In genomic region chr4:144499777-144500176, GRCh38 we compare ENCODE assay signal across 19 cellular contexts.
A peak's percentile ranks its signal among the peaks of the same experiment; 100 is the strongest.
DNase-seq lines count a peak whose midpoint lies in the region; ATAC-seq and TF ChIP-seq lines count a peak whose summit lies in the region.
"Had no signal": no experiment of that assay in that cellular context is flagged by ENCODE, and none has a peak within 500 bp of the region (broad histone marks: within the 10 kb centered on the region; RNA-seq: fewer than 3 reads in every experiment).

No MANE protein-coding gene starts in this region.

- POLR2A ChIA-PET in activated CD4-positive, alpha-beta T cell treated with anti-CD3 and anti-CD28 coated beads for 36 hours (lab: Charles Lee): no interaction called here
- POLR2A ChIA-PET in GM10248 (lab: Yijun Ruan, JAX): no interaction called here

- no peak for DNase-seq in activated CD4-positive, alpha-beta T cell treated with anti-CD3 and anti-CD28 coated beads for 36 hours
- no peak for DNase-seq in activated CD4-positive, alpha-beta T cell treated with anti-CD3 and anti-CD28 coated beads, Interleukin-2, amount 50 U/mL, for 1 hour
- no peak for DNase-seq in activated CD8-positive, alpha-beta memory T cell treated with anti-CD3 and anti-CD28 coated beads for 24 hours
- no peak for DNase-seq in body of pancreas
- no peak for DNase-seq in GM10248 (ENCODE audit: extremely low spot score)
- DNase-seq: activated T-cell treated with anti-CD3 and anti-CD28 coated beads, Interleukin-2, amount 50 U/mL, for 4 hours; anterior cingulate cortex; CD8-positive, alpha-beta T cell; IMR-90; NCI-H1092 treated with DMSO at 0.1 percent for 48 hours; NCI-H2227 treated with DMSO at 0.1 percent for 48 hours had no signal

- peaks cover 5% of the 10 kb centered on the region; the same call in 1 of the 2 replicates for H3F3A ChIP-seq in Loucy (ENCODE audit: low read depth)

- no peaks in the 10 kb centered on the region for H3K36me3 Mint-ChIP-seq in activated CD4-positive, alpha-beta T cell treated with anti-CD3 and anti-CD28 coated beads for 36 hours (ENCODE audit: low read depth)
- H3K36me3 Mint-ChIP-seq: CD8-positive, alpha-beta T cell had no signal

- peaks cover 59% of the 10 kb centered on the region for H3K4me1 ChIP-seq in Loucy (ENCODE audit: insufficient read depth, low read length, poor library complexity, severe bottlenecking)
- H3K4me1 ChIP-seq in body of pancreas: no peaks in the 10 kb centered on the region

- H3K79me2 ChIP-seq in Loucy (ENCODE audit: insufficient read depth, low read length): no peaks in the 10 kb centered on the region

- CTCF ChIA-PET in activated CD4-positive, alpha-beta T cell treated with anti-CD3 and anti-CD28 coated beads for 36 hours (lab: Charles Lee): no interaction called here
- CTCF ChIA-PET in GM10248 (lab: Yijun Ruan, JAX): interaction anchor here (1.3 kb wide), 1 partner anchor 22 kb away, joined by 5 read pairs; no protein-coding TSS in a partner anchor

- H4K20me1 ChIP-seq in Loucy (ENCODE audit: insufficient read depth, low read length, poor library complexity, severe bottlenecking): no peaks in the 10 kb centered on the region

- intact Hi-C loops in activated CD4-positive, alpha-beta T cell treated with anti-CD3 and anti-CD28 coated beads for 36 hours (cut with DNase I, micrococcal nuclease): no loop called here
- intact Hi-C loops in body of pancreas (cut with DNase I): no loop called here

- no peak overlapping the region for H3K27ac Mint-ChIP-seq in activated CD4-positive, alpha-beta T cell treated with anti-CD3 and anti-CD28 coated beads for 36 hours
- H3K27ac Mint-ChIP-seq: CD8-positive, alpha-beta T cell; progenitor cell of endocrine pancreas had no signal

- no peak overlapping the region for H3K4me2 ChIP-seq in Loucy (ENCODE audit: low read depth, low read length, poor library complexity, severe bottlenecking)

- H3K9ac ChIP-seq in Loucy (ENCODE audit: low read depth, low read length, poor library complexity, severe bottlenecking): no peak overlapping the region

- ATAC-seq in activated CD4-positive, alpha-beta T cell treated with anti-CD3 and anti-CD28 coated beads for 36 hours: peak; percentile 65
- ATAC-seq in GM21529 (IDR thresholded peaks at IDR 0.05; ENCODE audit: unreplicated experiment) (peak; percentile 85), HG03060 (IDR thresholded peaks at IDR 0.05; ENCODE audit: low read depth, unreplicated experiment) (peak; percentile 40), body of pancreas (no peak)
- ATAC-seq: activated CD4-positive, CD25-positive, alpha-beta regulatory T cell treated with anti-CD3 and anti-CD28 coated beads, Interleukin-2, amount 50 U/mL, for 24 hours; activated T-cell treated with anti-CD3 and anti-CD28 coated beads, Interleukin-2, amount 50 U/mL, for 4 hours; CD8-positive, alpha-beta T cell had no signal

- H3K9me3 ChIP-seq in Loucy (ENCODE audit: insufficient read depth, low read depth, low read length) (no peaks in the 10 kb centered on the region), body of pancreas (no peaks in the 10 kb centered on the region)
- H3K9me3 ChIP-seq: thoracic aorta had no signal

- no peak for TF ChIP-seq POLR2A in body of pancreas (IDR thresholded peaks at IDR 0.05)

- peaks cover 8% of the 10 kb centered on the region for H3K4me1 Mint-ChIP-seq in activated CD4-positive, alpha-beta T cell treated with anti-CD3 and anti-CD28 coated beads for 36 hours

- H3K4me3 ChIP-seq in Loucy (ENCODE audit: low read length, poor library complexity, severe bottlenecking): no peak overlapping the region
- no peak overlapping the region for H3K4me3 ChIP-seq in body of pancreas
- H3K4me3 ChIP-seq: coronary artery, thoracic aorta had no signal

- H3K27ac ChIP-seq in body of pancreas: no peak overlapping the region
- H3K27ac ChIP-seq: 22Rv1, coronary artery, thoracic aorta had no signal

- H3K27me3 ChIP-seq in Loucy (ENCODE audit: insufficient read depth, low read length, poor library complexity, severe bottlenecking): no peaks in the 10 kb centered on the region
- H3K27me3 ChIP-seq in body of pancreas: no peaks in the 10 kb centered on the region

- 0 out of 2 replicates have a peak overlapping the region, but pooled peaks have one; percentile 3 for H2AFZ ChIP-seq in Loucy (ENCODE audit: low read length)

- TF ChIP-seq CTCF in Loucy (conservative IDR thresholded peaks at IDR 0.05; ENCODE audit: low read length): no peak
- TF ChIP-seq CTCF in body of pancreas (IDR thresholded peaks at IDR 0.05): no peak
- TF ChIP-seq CTCF in GM10248 (IDR thresholded peaks at IDR 0.05; ENCODE audit: control extremely low read depth, extremely low read depth, low read depth, missing control alignments): no peak

- no peaks in the 10 kb centered on the region for H3K9me3 Mint-ChIP-seq in activated CD4-positive, alpha-beta T cell treated with anti-CD3 and anti-CD28 coated beads for 36 hours (ENCODE audit: low read depth)
- H3K9me3 Mint-ChIP-seq: activated T-cell treated with anti-CD3 and anti-CD28 coated beads, Interleukin-2, amount 50 U/mL, for 4 hours had no signal

- peaks cover 1% of the 10 kb centered on the region for H3K27me3 Mint-ChIP-seq in activated CD4-positive, alpha-beta T cell treated with anti-CD3 and anti-CD28 coated beads for 36 hours

- no peaks in the 10 kb centered on the region for H3K9me2 ChIP-seq in Loucy (replicated peaks; ENCODE audit: low read depth, low read length)

- H3K4me3 Mint-ChIP-seq in activated CD4-positive, alpha-beta T cell treated with anti-CD3 and anti-CD28 coated beads for 36 hours: no peak overlapping the region
- H3K4me3 Mint-ChIP-seq: activated T-cell treated with anti-CD3 and anti-CD28 coated beads, Interleukin-2, amount 50 U/mL, for 4 hours; CD8-positive, alpha-beta T cell had no signal

- no peaks in the 10 kb centered on the region for H3K36me3 ChIP-seq in Loucy (ENCODE audit: insufficient read depth, low read length)
- no peaks in the 10 kb centered on the region for H3K36me3 ChIP-seq in body of pancreas (replicated peaks in 1 of 2; ENCODE audit: insufficient read depth in 1 of 2, low read depth in 2 of 2)
- H3K36me3 ChIP-seq: thoracic aorta had no signal
